ENCODE assay signal across 25 cellular contexts in genomic region chr6:99711302-99711701, GRCh38.
"Had no signal": no experiment of that assay in that cellular context is flagged by ENCODE, and none has a peak within 500 bp of the region (broad histone marks: within the 10 kb centered on the region; RNA-seq: fewer than 3 reads in every experiment).

No MANE protein-coding gene starts in this region.

- ATAC-seq: body of pancreas; foreskin keratinocyte; heart right ventricle; sciatic nerve; stimulated activated naive CD8-positive, alpha-beta T cell treated with anti-CD3 and anti-CD28 coated beads, Interleukin-15, Interleukin-2, amounts not matched to agents 100 U/mL and 50 U/mL, for 24 hours had no signal

- H3K4me1 Mint-ChIP-seq: activated CD4-positive, alpha-beta T cell treated with anti-CD3 and anti-CD28 coated beads, Interleukin-2, amount 10 ng/mL, durations not matched to agents 24 days and 14 days; activated naive CD8-positive, alpha-beta T cell treated with anti-CD3 and anti-CD28 coated beads for 36 hours; mesothelial cell of epicardium; naive B cell had no signal

- H3K27ac Mint-ChIP-seq: activated CD4-positive, alpha-beta memory T cell treated with anti-CD3 and anti-CD28 coated beads for 36 hours; activated CD4-positive, alpha-beta T cell treated with anti-CD3 and anti-CD28 coated beads, Interleukin-2, amount 10 ng/mL, durations not matched to agents 24 days and 14 days; activated naive CD4-positive, alpha-beta T cell treated with anti-CD3 and anti-CD28 coated beads for 36 hours; activated naive CD8-positive, alpha-beta T cell treated with anti-CD3 and anti-CD28 coated beads for 36 hours; activated T-helper 1 cell treated with anti-CD3 and anti-CD28 coated beads, Interleukin-12 subunit alpha, Interleukin-12 subunit beta, Interleukin-2, Interleukin-4 antibody, amounts not matched to agents 30 ng/mL and 10 ng/mL and 1 ng/mL, durations not matched to agents 14 hours and 24 hours and 36 hours; mesothelial cell of epicardium had no signal

- DNase-seq: activated CD4-positive, alpha-beta memory T cell treated with anti-CD3 and anti-CD28 coated beads for 36 hours; activated CD4-positive, alpha-beta T cell treated with anti-CD3 and anti-CD28 coated beads, Interleukin-2, amount 10 ng/mL, durations not matched to agents 24 days and 14 days; activated CD4-positive, CD25-positive, alpha-beta regulatory T cell treated with anti-CD3 and anti-CD28 coated beads, Interleukin-2, amount 50 U/mL, for 72 hours; activated CD8-positive, alpha-beta memory T cell treated with anti-CD3 and anti-CD28 coated beads, Interleukin-2, amount 50 U/mL, for 4 hours; activated effector memory CD4-positive, alpha-beta T cell treated with anti-CD3 and anti-CD28 coated beads, Interleukin-2, amount 50 U/mL, for 16 hours; activated naive CD4-positive, alpha-beta T cell treated with anti-CD3 and anti-CD28 coated beads for 36 hours; activated naive CD8-positive, alpha-beta T cell treated with anti-CD3 and anti-CD28 coated beads for 36 hours; activated T-cell treated with anti-CD3 and anti-CD28 coated beads, Interleukin-2, amount 50 U/mL, for 1 hour; adrenal gland; body of pancreas; dermis blood vessel endothelial cell; effector CD4-positive, alpha-beta T cell; foreskin keratinocyte; heart right ventricle; naive B cell; ovary; retina; stimulated activated CD4-positive, alpha-beta T cell treated with anti-CD3 and anti-CD28 coated beads, Interleukin-12 subunit alpha, Interleukin-12 subunit beta, amount 100 ng/mL, for 4 hours; stimulated activated CD4-positive, alpha-beta T cell treated with anti-CD3 and anti-CD28 coated beads, Interleukin-4, amount 100 ng/mL, for 1 hour; stimulated activated naive CD8-positive, alpha-beta T cell treated with anti-CD3 and anti-CD28 coated beads, Interleukin-15, Interleukin-2, amounts not matched to agents 100 U/mL and 50 U/mL, for 24 hours; testis; transverse colon had no signal

- H3K4me3 Mint-ChIP-seq: activated CD4-positive, alpha-beta memory T cell treated with anti-CD3 and anti-CD28 coated beads for 36 hours; activated CD4-positive, alpha-beta T cell treated with anti-CD3 and anti-CD28 coated beads, Interleukin-2, amount 10 ng/mL, durations not matched to agents 24 days and 14 days; activated naive CD4-positive, alpha-beta T cell treated with anti-CD3 and anti-CD28 coated beads for 36 hours; activated naive CD8-positive, alpha-beta T cell treated with anti-CD3 and anti-CD28 coated beads for 36 hours; activated T-helper 1 cell treated with anti-CD3 and anti-CD28 coated beads, Interleukin-12 subunit alpha, Interleukin-12 subunit beta, Interleukin-2, Interleukin-4 antibody, amounts not matched to agents 30 ng/mL and 10 ng/mL and 1 ng/mL, durations not matched to agents 14 hours and 24 hours and 36 hours; mesothelial cell of epicardium; naive B cell had no signal

- H3K9me3 Mint-ChIP-seq: activated CD4-positive, alpha-beta T cell treated with anti-CD3 and anti-CD28 coated beads, Interleukin-2, amount 10 ng/mL, durations not matched to agents 24 days and 14 days; activated naive CD4-positive, alpha-beta T cell treated with anti-CD3 and anti-CD28 coated beads for 36 hours; activated T-helper 1 cell treated with anti-CD3 and anti-CD28 coated beads, Interleukin-12 subunit alpha, Interleukin-12 subunit beta, Interleukin-2, Interleukin-4 antibody, amounts not matched to agents 30 ng/mL and 10 ng/mL and 1 ng/mL, durations not matched to agents 14 hours and 24 hours and 36 hours had no signal

- H3K36me3 Mint-ChIP-seq: activated CD4-positive, alpha-beta memory T cell treated with anti-CD3 and anti-CD28 coated beads for 36 hours; activated naive CD8-positive, alpha-beta T cell treated with anti-CD3 and anti-CD28 coated beads for 36 hours; mesothelial cell of epicardium had no signal
